ENCODE assay signal across 19 cellular contexts in the genomic region with DNA sequence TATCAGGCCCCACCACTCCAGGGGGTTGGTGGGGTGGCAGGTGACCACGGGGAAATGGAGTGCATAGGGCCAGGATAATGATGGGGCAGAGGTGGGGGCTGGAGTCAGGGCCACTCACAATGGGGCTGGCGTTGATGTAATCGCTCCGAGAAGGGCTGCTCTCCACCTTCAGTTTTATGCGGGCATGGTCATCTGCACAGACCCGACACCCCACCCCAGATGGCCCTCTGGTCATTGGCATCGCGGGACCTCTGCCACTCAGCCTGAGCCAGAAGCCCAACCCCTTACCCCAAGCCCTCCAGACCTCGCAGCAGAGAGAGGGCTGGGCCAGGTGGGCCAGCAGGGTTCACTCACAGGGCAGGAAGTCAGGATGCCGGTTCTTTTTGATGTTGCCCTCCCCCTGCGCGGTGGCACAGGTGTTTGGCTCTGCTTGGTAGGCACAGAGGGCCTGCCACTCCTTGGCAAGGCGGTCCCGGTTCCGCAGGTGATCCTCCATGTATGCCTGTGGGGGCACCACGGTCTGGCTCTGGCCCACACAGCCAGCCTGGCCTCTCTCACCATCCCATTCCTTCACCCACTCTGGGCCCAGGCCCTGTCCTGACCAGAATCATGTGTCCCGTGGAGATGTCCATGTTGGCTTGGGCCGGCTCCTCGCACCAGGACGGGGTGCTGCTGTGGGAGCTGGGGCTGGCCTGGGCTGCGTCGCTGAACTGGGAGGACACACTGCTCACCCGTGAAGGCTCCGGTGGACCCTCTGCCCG. TPM values are rescaled to one million over a fixed set of nuclear protein-coding genes. Genes with fewer than 3 reads are reported as not detected.
DNase-seq lines count a peak whose midpoint lies in the region; ATAC-seq and TF ChIP-seq lines count a peak whose summit lies in the region.
"Had no signal": no experiment of that assay in that cellular context is flagged by ENCODE, and none has a peak within 500 bp of the region (broad histone marks: within the 10 kb centered on the region; RNA-seq: fewer than 3 reads in every experiment).

No MANE protein-coding gene starts in this region.

- H3K27ac ChIP-seq in RWPE2 (ENCODE audit: poor library complexity, severe bottlenecking) (no peak overlapping the region), upper lobe of right lung (no peak overlapping the region)
- H3K27ac ChIP-seq: C4-2B had no signal

- H3K36me3 Mint-ChIP-seq in activated naive CD4-positive, alpha-beta T cell treated with anti-CD3 and anti-CD28 coated beads, Interleukin-2, amount 10 ng/mL, durations not matched to agents 7 days and 5 days = no peaks in the 10 kb centered on the region
- no peaks in the 10 kb centered on the region for H3K36me3 Mint-ChIP-seq in activated naive CD4-positive, alpha-beta T cell treated with anti-CD3 and anti-CD28 coated beads, Interleukin-2, amount 50 U/mL, for 72 hours
- H3K36me3 Mint-ChIP-seq in activated CD4-positive, alpha-beta memory T cell treated with anti-CD3 and anti-CD28 coated beads, Interleukin-2, amount 10 ng/mL, durations not matched to agents 7 days and 5 days (ENCODE audit: low read depth) = no peaks in the 10 kb centered on the region

- DNase-seq in activated naive CD4-positive, alpha-beta T cell treated with anti-CD3 and anti-CD28 coated beads, Interleukin-2, amount 10 ng/mL, durations not matched to agents 7 days and 5 days = peak; percentile 38
- no peak for DNase-seq in activated naive CD4-positive, alpha-beta T cell treated with anti-CD3 and anti-CD28 coated beads, Interleukin-2, amount 50 U/mL, for 72 hours (ENCODE audit: low spot score in 2 of 2)
- DNase-seq in RWPE2 (ENCODE audit: low spot score) (peak; percentile 65), mesenteric fat pad (ENCODE audit: low spot score) (peak; percentile 87), upper lobe of right lung (peak; percentile 56), NCI-H2227 treated with DMSO at 0.1 percent for 48 hours (lab: John Stamatoyannopoulos, UW) (no peak), SHP77 (lab: John Stamatoyannopoulos, UW) (no peak)
- DNase-seq in activated CD4-positive, alpha-beta memory T cell treated with anti-CD3 and anti-CD28 coated beads, Interleukin-2, amount 10 ng/mL, durations not matched to agents 7 days and 5 days = no peak
- DNase-seq: Caco-2, DMS53, MG63, NCI-H1092 treated with DMSO at 0.1 percent for 48 hours, NCI-H1694, NCI-H446 treated with DMSO at 0.1 percent for 48 hours, NCI-H748 treated with DMSO at 0.1 percent for 48 hours, SHP77 treated with DMSO at 0.1 percent for 48 hours had no signal

- TF ChIP-seq CTCF in RWPE2 (IDR thresholded peaks at IDR 0.05; ENCODE audit: poor library complexity, severe bottlenecking) (no peak), upper lobe of right lung (IDR thresholded peaks at IDR 0.05) (no peak)

- POLR2A ChIA-PET in activated CD4-positive, alpha-beta memory T cell treated with anti-CD3 and anti-CD28 coated beads, Interleukin-2, amount 10 ng/mL, durations not matched to agents 7 days and 5 days (lab: Charles Lee) = interaction anchor here (1.5 to 5.8 kb wide), 2 partner anchors 18 to 44 kb away, joined by 3 to 53 read pairs; a partner anchor contains a TSS

- H3K4me1 Mint-ChIP-seq in activated naive CD4-positive, alpha-beta T cell treated with anti-CD3 and anti-CD28 coated beads, Interleukin-2, amount 10 ng/mL, durations not matched to agents 7 days and 5 days = peaks cover 36% of the 10 kb centered on the region
- peaks cover 22% of the 10 kb centered on the region for H3K4me1 Mint-ChIP-seq in activated CD4-positive, alpha-beta memory T cell treated with anti-CD3 and anti-CD28 coated beads, Interleukin-2, amount 10 ng/mL, durations not matched to agents 7 days and 5 days

- no peaks in the 10 kb centered on the region for H3K9me3 Mint-ChIP-seq in activated naive CD4-positive, alpha-beta T cell treated with anti-CD3 and anti-CD28 coated beads, Interleukin-2, amount 10 ng/mL, durations not matched to agents 7 days and 5 days
- H3K9me3 Mint-ChIP-seq in activated naive CD4-positive, alpha-beta T cell treated with anti-CD3 and anti-CD28 coated beads, Interleukin-2, amount 50 U/mL, for 72 hours = no peaks in the 10 kb centered on the region
- H3K9me3 Mint-ChIP-seq in activated CD4-positive, alpha-beta memory T cell treated with anti-CD3 and anti-CD28 coated beads, Interleukin-2, amount 10 ng/mL, durations not matched to agents 7 days and 5 days = no peaks in the 10 kb centered on the region
- H3K9me3 Mint-ChIP-seq: GM23338 had no signal

- no peak for ATAC-seq in activated naive CD4-positive, alpha-beta T cell treated with anti-CD3 and anti-CD28 coated beads, Interleukin-2, amount 50 U/mL, for 72 hours
- no peak for ATAC-seq in RWPE2 (ENCODE audit: low read depth)
- no peak for ATAC-seq in upper lobe of right lung
- ATAC-seq: GM23338, Panc1 had no signal

- no peak overlapping the region for H3K4me3 Mint-ChIP-seq in activated naive CD4-positive, alpha-beta T cell treated with anti-CD3 and anti-CD28 coated beads, Interleukin-2, amount 10 ng/mL, durations not matched to agents 7 days and 5 days
- no peak overlapping the region for H3K4me3 Mint-ChIP-seq in activated CD4-positive, alpha-beta memory T cell treated with anti-CD3 and anti-CD28 coated beads, Interleukin-2, amount 10 ng/mL, durations not matched to agents 7 days and 5 days
- H3K4me3 Mint-ChIP-seq: GM23338 had no signal

- H3K9me3 ChIP-seq in RWPE2 (ENCODE audit: severe bottlenecking) = no peaks in the 10 kb centered on the region
- no peaks in the 10 kb centered on the region for H3K9me3 ChIP-seq in upper lobe of right lung
- H3K9me3 ChIP-seq: Caco-2, MG63 had no signal

- intact Hi-C loops in upper lobe of right lung (cut with DNase I) = no loop called here

- H3K4me3 ChIP-seq in RWPE2 (ENCODE audit: severe bottlenecking) (no peak overlapping the region), upper lobe of right lung (no peak overlapping the region)
- H3K4me3 ChIP-seq: GM23338, MG63 had no signal

- no peak overlapping the region for H3K27ac Mint-ChIP-seq in activated naive CD4-positive, alpha-beta T cell treated with anti-CD3 and anti-CD28 coated beads, Interleukin-2, amount 10 ng/mL, durations not matched to agents 7 days and 5 days
- H3K27ac Mint-ChIP-seq in activated naive CD4-positive, alpha-beta T cell treated with anti-CD3 and anti-CD28 coated beads, Interleukin-2, amount 50 U/mL, for 72 hours = no peak overlapping the region
- no peak overlapping the region for H3K27ac Mint-ChIP-seq in activated CD4-positive, alpha-beta memory T cell treated with anti-CD3 and anti-CD28 coated beads, Interleukin-2, amount 10 ng/mL, durations not matched to agents 7 days and 5 days
- H3K27ac Mint-ChIP-seq: GM23338 had no signal

- H3K4me1 ChIP-seq in RWPE2 (ENCODE audit: insufficient read depth, poor library complexity, severe bottlenecking) (no peaks in the 10 kb centered on the region), upper lobe of right lung (peaks cover 12% of the 10 kb centered on the region)

- H3K27me3 Mint-ChIP-seq in activated naive CD4-positive, alpha-beta T cell treated with anti-CD3 and anti-CD28 coated beads, Interleukin-2, amount 10 ng/mL, durations not matched to agents 7 days and 5 days = peaks cover 86% of the 10 kb centered on the region
- peaks cover 33% of the 10 kb centered on the region for H3K27me3 Mint-ChIP-seq in activated CD4-positive, alpha-beta memory T cell treated with anti-CD3 and anti-CD28 coated beads, Interleukin-2, amount 10 ng/mL, durations not matched to agents 7 days and 5 days

- CTCF ChIA-PET in activated naive CD4-positive, alpha-beta T cell treated with anti-CD3 and anti-CD28 coated beads, Interleukin-2, amount 10 ng/mL, durations not matched to agents 7 days and 5 days (lab: Charles Lee) = interaction anchor here (1.1 to 14.6 kb wide), 10 partner anchors 16 to 238 kb away, joined by 3 to 267 read pairs (median 17); a partner anchor contains a TSS
- CTCF ChIA-PET in activated CD4-positive, alpha-beta memory T cell treated with anti-CD3 and anti-CD28 coated beads, Interleukin-2, amount 10 ng/mL, durations not matched to agents 7 days and 5 days (lab: Charles Lee) = interaction anchor here (1.3 to 7.9 kb wide), 7 partner anchors 10 to 220 kb away, joined by 4 to 206 read pairs (median 11); a partner anchor contains a TSS

- H3K36me3 ChIP-seq in RWPE2 (ENCODE audit: low read depth) (no peaks in the 10 kb centered on the region), upper lobe of right lung (no peaks in the 10 kb centered on the region)
- H3K36me3 ChIP-seq: MG63 had no signal

- H3K27me3 ChIP-seq in RWPE2 (ENCODE audit: insufficient read depth, poor library complexity, severe bottlenecking) (no peaks in the 10 kb centered on the region), upper lobe of right lung (peaks cover 13% of the 10 kb centered on the region)

RNA-seq across cellular contexts. Expression of a gene that starts 12.4 kb away (rescaled TPM):
- 1 to 10 TPM in 1 of 2 donors, under 1 TPM in 1; 0.09 to 3.1 TPM for total RNA-seq in activated naive CD4-positive, alpha-beta T cell treated with anti-CD3 and anti-CD28 coated beads, Interleukin-2, amount 50 U/mL, for 72 hours
- total RNA-seq in mesenteric fat pad (not detected), upper lobe of right lung (not detected)
- under 1 TPM; 0.28 to 0.33 TPM for total RNA-seq in activated CD4-positive, alpha-beta memory T cell treated with anti-CD3 and anti-CD28 coated beads, Interleukin-2, amount 10 ng/mL, durations not matched to agents 7 days and 5 days
- total RNA-seq: Caco-2 had no signal

RNA-seq across cellular contexts. Expression of a gene that starts 17.6 kb away (rescaled TPM):
- 10 to 100 TPM; 59.7 to 67.2 TPM for total RNA-seq in activated naive CD4-positive, alpha-beta T cell treated with anti-CD3 and anti-CD28 coated beads, Interleukin-2, amount 50 U/mL, for 72 hours
- 67.5 TPM for total RNA-seq in mesenteric fat pad
- total RNA-seq in upper lobe of right lung = 79.4 TPM
- total RNA-seq in activated CD4-positive, alpha-beta memory T cell treated with anti-CD3 and anti-CD28 coated beads, Interleukin-2, amount 10 ng/mL, durations not matched to agents 7 days and 5 days = 10 to 100 TPM; 57.0 to 59.7 TPM

RNA-seq across cellular contexts. Expression of a gene that starts 35.7 kb away (rescaled TPM):
- not detected for total RNA-seq in activated naive CD4-positive, alpha-beta T cell treated with anti-CD3 and anti-CD28 coated beads, Interleukin-2, amount 50 U/mL, for 72 hours
- not detected for total RNA-seq in mesenteric fat pad
- total RNA-seq in upper lobe of right lung = not detected
- total RNA-seq in activated CD4-positive, alpha-beta memory T cell treated with anti-CD3 and anti-CD28 coated beads, Interleukin-2, amount 10 ng/mL, durations not matched to agents 7 days and 5 days = not detected
- total RNA-seq: Caco-2, GM23338 had no signal

RNA-seq across cellular contexts. Expression of a gene that starts 43.1 kb away (rescaled TPM):
- total RNA-seq in activated naive CD4-positive, alpha-beta T cell treated with anti-CD3 and anti-CD28 coated beads, Interleukin-2, amount 50 U/mL, for 72 hours = 100 to 1,000 TPM; 240 to 410 TPM
- total RNA-seq in mesenteric fat pad (21.7 TPM), upper lobe of right lung (45.4 TPM)
- total RNA-seq in activated CD4-positive, alpha-beta memory T cell treated with anti-CD3 and anti-CD28 coated beads, Interleukin-2, amount 10 ng/mL, durations not matched to agents 7 days and 5 days = 100 to 1,000 TPM; 313 to 344 TPM

RNA-seq across cellular contexts. Expression of a gene that starts 43.8 kb away (rescaled TPM):
- not detected for total RNA-seq in activated naive CD4-positive, alpha-beta T cell treated with anti-CD3 and anti-CD28 coated beads, Interleukin-2, amount 50 U/mL, for 72 hours
- total RNA-seq in mesenteric fat pad (not detected), upper lobe of right lung (not detected)
- not detected for total RNA-seq in activated CD4-positive, alpha-beta memory T cell treated with anti-CD3 and anti-CD28 coated beads, Interleukin-2, amount 10 ng/mL, durations not matched to agents 7 days and 5 days
- total RNA-seq: Caco-2 had no signal

Comparison
In these comparisons a context has a peak if more than half of its experiments do, and no peak if none do; other contexts are left out.
1. DNase-seq: peak in activated naive CD4-positive, alpha-beta T cell treated with anti-CD3 and anti-CD28 coated beads, Interleukin-2, amount 10 ng/mL, durations not matched to agents 7 days and 5 days (single experiment), RWPE2 (single experiment), mesenteric fat pad (single experiment) and upper lobe of right lung (single experiment); none in activated naive CD4-positive, alpha-beta T cell treated with anti-CD3 and anti-CD28 coated beads, Interleukin-2, amount 50 U/mL, for 72 hours (0 of 2), NCI-H2227 treated with DMSO at 0.1 percent for 48 hours (single experiment), activated CD4-positive, alpha-beta memory T cell treated with anti-CD3 and anti-CD28 coated beads, Interleukin-2, amount 10 ng/mL, durations not matched to agents 7 days and 5 days (single experiment) and SHP77 (0 of 2).